Comparison of ENCODE assay signal across 11 cellular contexts in genomic region chr5:110414360-110414759, GRCh38.
DNase-seq lines count a peak whose midpoint lies in the region; ATAC-seq, FAIRE-seq and TF ChIP-seq lines count a peak whose summit lies in the region.
"Had no signal": no experiment of that assay in that cellular context is flagged by ENCODE, and none has a peak within 500 bp of the region (broad histone marks: within the 10 kb centered on the region; RNA-seq: fewer than 3 reads in every experiment).

No MANE protein-coding gene starts in this region.

- H3K4me3 Mint-ChIP-seq in neural progenitor cell, result no peak overlapping the region
- H3K4me3 Mint-ChIP-seq in activated CD8-positive, alpha-beta memory T cell treated with anti-CD3 and anti-CD28 coated beads, Interleukin-2, amount 10 ng/mL, durations not matched to agents 7 days and 5 days, result no peak overlapping the region
- H3K4me3 Mint-ChIP-seq in CD8-positive, alpha-beta memory T cell, result no peak overlapping the region

- H3K79me2 ChIP-seq in GM12878 (ENCODE audit: control insufficient read depth, insufficient read depth, low read length), result no peaks in the 10 kb centered on the region
- H3K79me2 ChIP-seq in neural progenitor cell (ENCODE audit: low read depth), result no peaks in the 10 kb centered on the region

- no peaks in the 10 kb centered on the region for H3K36me3 Mint-ChIP-seq in neural progenitor cell
- H3K36me3 Mint-ChIP-seq in activated CD8-positive, alpha-beta memory T cell treated with anti-CD3 and anti-CD28 coated beads, Interleukin-2, amount 10 ng/mL, durations not matched to agents 7 days and 5 days, result no peaks in the 10 kb centered on the region
- H3K36me3 Mint-ChIP-seq in CD8-positive, alpha-beta memory T cell, result no peaks in the 10 kb centered on the region

- DNase-seq in GM10266 (ENCODE audit: extremely low spot score), result peak; percentile 12
- no peak for DNase-seq in GM12878 (ENCODE audit: low read depth, low spot score)
- DNase-seq in neural progenitor cell (ENCODE audit: low spot score), result peak; percentile 23
- no peak for DNase-seq in activated CD8-positive, alpha-beta memory T cell treated with anti-CD3 and anti-CD28 coated beads, Interleukin-2, amount 10 ng/mL, durations not matched to agents 7 days and 5 days
- no peak for DNase-seq in CD8-positive, alpha-beta memory T cell
- no peak for DNase-seq in spleen
- DNase-seq: stimulated activated naive CD4-positive, alpha-beta T cell treated with Interleukin-2 at 50 U/mL for 16 hours had no signal

- no peak for FAIRE-seq in GM12878 (lab: Jason Lieb, UNC)
- FAIRE-seq: H54 had no signal

- RAD21 ChIA-PET in GM12878 (lab: Charles Lee; ENCODE audit: unreplicated experiment), result interaction anchor here (1.3 kb wide), 1 partner anchor 724 kb away, joined by 6 read pairs; the partner anchor contains the start of gene MAN2A1

- no peaks in the 10 kb centered on the region for H3F3A ChIP-seq in neural progenitor cell (ENCODE audit: low read depth)

- no peaks in the 10 kb centered on the region for H3K9me3 ChIP-seq in GM12878 (replicated peaks; ENCODE audit: control insufficient read depth, insufficient read depth, low read length)
- no peaks in the 10 kb centered on the region for H3K9me3 ChIP-seq in neural progenitor cell (ENCODE audit: low read depth)
- no peaks in the 10 kb centered on the region for H3K9me3 ChIP-seq in CD8-positive, alpha-beta memory T cell (ENCODE audit: low read length)
- H3K9me3 ChIP-seq in spleen, result no peaks in the 10 kb centered on the region
- H3K9me3 ChIP-seq: adrenal gland had no signal

- intact Hi-C loops in GM12878 (cut with micrococcal nuclease; ENCODE audit: unreplicated experiment), result no loop called here
- intact Hi-C loops in spleen (cut with DNase I; ENCODE audit: low total_unique reads), result no loop called here

- POLR2A ChIA-PET in GM12878 (lab: Charles Lee), result no interaction called here
- POLR2A ChIA-PET in CD8-positive, alpha-beta memory T cell (lab: Charles Lee), result no interaction called here

- H3K9me3 Mint-ChIP-seq in neural progenitor cell, result no peaks in the 10 kb centered on the region
- no peaks in the 10 kb centered on the region for H3K9me3 Mint-ChIP-seq in activated CD8-positive, alpha-beta memory T cell treated with anti-CD3 and anti-CD28 coated beads, Interleukin-2, amount 10 ng/mL, durations not matched to agents 7 days and 5 days (ENCODE audit: low read depth)
- no peaks in the 10 kb centered on the region for H3K9me3 Mint-ChIP-seq in CD8-positive, alpha-beta memory T cell

- H3K27ac Mint-ChIP-seq in neural progenitor cell, result no peak overlapping the region
- H3K27ac Mint-ChIP-seq in activated CD8-positive, alpha-beta memory T cell treated with anti-CD3 and anti-CD28 coated beads, Interleukin-2, amount 10 ng/mL, durations not matched to agents 7 days and 5 days, result no peak overlapping the region
- no peak overlapping the region for H3K27ac Mint-ChIP-seq in CD8-positive, alpha-beta memory T cell

- H3K27ac ChIP-seq in GM12878 (ENCODE audit: control insufficient read depth, insufficient read depth) (no peak overlapping the region), neural progenitor cell (no peak overlapping the region), spleen (no peak overlapping the region)
- H3K27ac ChIP-seq in CD8-positive, alpha-beta memory T cell (ENCODE audit: low read depth, low read length), result no peak overlapping the region
- H3K27ac ChIP-seq: adrenal gland had no signal

- H3K27me3 Mint-ChIP-seq in neural progenitor cell (ENCODE audit: insufficient read depth, low read depth), result no peaks in the 10 kb centered on the region
- no peaks in the 10 kb centered on the region for H3K27me3 Mint-ChIP-seq in activated CD8-positive, alpha-beta memory T cell treated with anti-CD3 and anti-CD28 coated beads, Interleukin-2, amount 10 ng/mL, durations not matched to agents 7 days and 5 days
- no peaks in the 10 kb centered on the region for H3K27me3 Mint-ChIP-seq in CD8-positive, alpha-beta memory T cell

- H3K4me1 ChIP-seq in GM12878 (ENCODE audit: control insufficient read depth, insufficient read depth, low read length), result no peaks in the 10 kb centered on the region
- no peaks in the 10 kb centered on the region for H3K4me1 ChIP-seq in neural progenitor cell
- no peaks in the 10 kb centered on the region for H3K4me1 ChIP-seq in CD8-positive, alpha-beta memory T cell (ENCODE audit: insufficient read depth, low read length)
- H3K4me1 ChIP-seq in spleen, result no peaks in the 10 kb centered on the region

- no peak for TF ChIP-seq EP300 in GM12878 (IDR thresholded peaks at IDR 0.05; ENCODE audit: borderline replicate concordance in 1 of 2, control insufficient read depth in 1 of 2, low read depth in 2 of 2, low read length in 2 of 2)

- in situ Hi-C loops in GM12878 (cut with MboI), result no loop called here

- H3K36me3 ChIP-seq in GM12878 (ENCODE audit: control insufficient read depth in 2 of 2, insufficient read depth in 2 of 2, low read length in 1 of 2), result no peaks in the 10 kb centered on the region
- no peaks in the 10 kb centered on the region for H3K36me3 ChIP-seq in neural progenitor cell
- no peaks in the 10 kb centered on the region for H3K36me3 ChIP-seq in CD8-positive, alpha-beta memory T cell (ENCODE audit: insufficient read depth, low read length)
- no peaks in the 10 kb centered on the region for H3K36me3 ChIP-seq in spleen
- H3K36me3 ChIP-seq: adrenal gland had no signal

- TF ChIP-seq CTCF in GM10266 (IDR thresholded peaks at IDR 0.05; ENCODE audit: control insufficient read depth, insufficient read depth, low read depth, missing control alignments) (peak; percentile 46), GM12878 (IDR thresholded peaks at IDR 0.05 in 2 of 3, conservative IDR thresholded peaks at IDR 0.05 in 1 of 3; ENCODE audit: control insufficient read depth in 2 of 3, extremely low read depth in 1 of 3, insufficient read depth in 1 of 3, low read depth in 3 of 3, low read length in 3 of 3) (peak; percentile 33 to 40 (median 40); a peak in 5 of 6 replicates), neural progenitor cell (IDR thresholded peaks at IDR 0.05) (peak; percentile 54), spleen (IDR thresholded peaks at IDR 0.05 in 8 of 11, conservative IDR thresholded peaks at IDR 0.05 in 3 of 11) (peak in 1 of 11 experiments; percentile 13)

- H3K4me1 Mint-ChIP-seq in neural progenitor cell, result no peaks in the 10 kb centered on the region
- H3K4me1 Mint-ChIP-seq in activated CD8-positive, alpha-beta memory T cell treated with anti-CD3 and anti-CD28 coated beads, Interleukin-2, amount 10 ng/mL, durations not matched to agents 7 days and 5 days, result no peaks in the 10 kb centered on the region
- H3K4me1 Mint-ChIP-seq in CD8-positive, alpha-beta memory T cell, result no peaks in the 10 kb centered on the region

- H3K9ac ChIP-seq in GM12878 (ENCODE audit: control insufficient read depth, insufficient read depth, low read length), result no peak overlapping the region
- no peak overlapping the region for H3K9ac ChIP-seq in neural progenitor cell

- CTCF ChIA-PET in GM12878 (lab: Yijun Ruan, JAX), result interaction anchor here (0.6 to 1.4 kb wide), 7 partner anchors 10 to 724 kb away, joined by 3 to 8 read pairs (median 3); partner anchors contain the start of gene MAN2A1
- CTCF ChIA-PET in activated CD8-positive, alpha-beta memory T cell treated with anti-CD3 and anti-CD28 coated beads, Interleukin-2, amount 10 ng/mL, durations not matched to agents 7 days and 5 days (lab: Charles Lee), result no interaction called here
- CTCF ChIA-PET in CD8-positive, alpha-beta memory T cell (lab: Charles Lee), result no interaction called here

- H2AFZ ChIP-seq in GM12878 (ENCODE audit: control insufficient read depth, low read depth, low read length) (no peak overlapping the region), neural progenitor cell (replicated peaks) (peak overlapping the region; percentile 44)

- SMC1A ChIA-PET in GM12878 (lab: Charles Lee; ENCODE audit: uncharacterized antibody, unreplicated experiment), result interaction anchor here (0.5 to 1.4 kb wide), 5 partner anchors 9 to 1497 kb away, joined by 3 to 7 read pairs (median 3); no protein-coding TSS in a partner anchor

- H3K4me3 ChIP-seq in GM12878 (no peak overlapping the region), neural progenitor cell (no peak overlapping the region), spleen (no peak overlapping the region)
- H3K4me3 ChIP-seq in CD8-positive, alpha-beta memory T cell (ENCODE audit: low read length), result no peak overlapping the region
- H3K4me3 ChIP-seq: adrenal gland had no signal

- BruUV-seq in GM12878 (replicated peaks; lab: Mats Ljungman, UMichigan), result no TSS peak

- no peak for TF ChIP-seq POLR2A in GM12878 (IDR thresholded peaks at IDR 0.05; ENCODE audit: low read depth, low read length)
- no peak for TF ChIP-seq POLR2A in spleen (IDR thresholded peaks at IDR 0.05)

- H3K27me3 ChIP-seq in GM12878 (replicated peaks in 1 of 2; ENCODE audit: control insufficient read depth in 2 of 2, insufficient read depth in 2 of 2, low read length in 1 of 2) (no peaks in the 10 kb centered on the region), neural progenitor cell (no peaks in the 10 kb centered on the region), spleen (replicated peaks in 1 of 7) (no peaks in the 10 kb centered on the region)
- no peaks in the 10 kb centered on the region for H3K27me3 ChIP-seq in CD8-positive, alpha-beta memory T cell (ENCODE audit: insufficient read depth, low read length, poor library complexity, severe bottlenecking)
- H3K27me3 ChIP-seq: adrenal gland had no signal

- no peak overlapping the region for H3K4me2 ChIP-seq in GM12878 (ENCODE audit: control insufficient read depth, insufficient read depth)
- no peak overlapping the region for H3K4me2 ChIP-seq in neural progenitor cell

- H4K20me1 ChIP-seq in GM12878 (ENCODE audit: control insufficient read depth, insufficient read depth) (no peaks in the 10 kb centered on the region), neural progenitor cell (ENCODE audit: low read depth) (no peaks in the 10 kb centered on the region)

- ATAC-seq in HG02938 (IDR thresholded peaks at IDR 0.05; ENCODE audit: unreplicated experiment) (peak; percentile 58), GM12878 (peak; percentile 57; the same call in 2 of the 3 replicates), HG03025 (IDR thresholded peaks at IDR 0.05; ENCODE audit: low FRiP score, unreplicated experiment) (no peak)
- ATAC-seq in activated CD8-positive, alpha-beta memory T cell treated with anti-CD3 and anti-CD28 coated beads, Interleukin-2, amount 10 ng/mL, durations not matched to agents 7 days and 5 days, result no peak

- TF ChIP-seq RAD21 in GM12878 (IDR thresholded peaks at IDR 0.05; ENCODE audit: insufficient read depth, low read depth, low read length), result peak; percentile 49

- WGBS in GM12878 (ENCODE audit: insufficient coverage, insufficient replicate concordance, low lambda C conversion rate, missing lambda C conversion rate), result 3% methylated on average over 2 of the region's 2 CpGs
- 46 to 61% (median 47%) methylated on average over 2 of the region's 2 CpGs for WGBS in spleen, 5 donors

TF ChIP-seq in GM12878, 131 proteins besides CTCF, POLR2A, EP300 and RAD21:
- TF ChIP-seq JUNB (IDR thresholded peaks at IDR 0.05), result peak; percentile 50
- peak; percentile 46; the same call in 1 of the 2 replicates for TF ChIP-seq SMC3 (IDR thresholded peaks at IDR 0.05; ENCODE audit: borderline replicate concordance, low read length)
- TF ChIP-seq ZNF24 (IDR thresholded peaks at IDR 0.05), result peak; percentile 81; the same call in 1 of the 2 replicates
- no peak for TF ChIP-seq HDAC6 (IDR thresholded peaks at IDR 0.05; ENCODE audit: unreplicated experiment)
TF ChIP-seq in GM12878: peak in this region for 3.

Comparison
In these comparisons a context has a peak if more than half of its experiments do, and no peak if none do; other contexts are left out.
1. DNase-seq: peak in GM10266 (single experiment) and neural progenitor cell (single experiment); none in GM12878 (single experiment), activated CD8-positive, alpha-beta memory T cell treated with anti-CD3 and anti-CD28 coated beads, Interleukin-2, amount 10 ng/mL, durations not matched to agents 7 days and 5 days (single experiment), CD8-positive, alpha-beta memory T cell (0 of 5) and spleen (single experiment).
2. ATAC-seq: peak in HG02938 (single experiment) and GM12878 (single experiment); none in HG03025 (single experiment) and activated CD8-positive, alpha-beta memory T cell treated with anti-CD3 and anti-CD28 coated beads, Interleukin-2, amount 10 ng/mL, durations not matched to agents 7 days and 5 days (single experiment).